Comparison of ENCODE assay signal across 26 cellular contexts in the genomic region with DNA sequence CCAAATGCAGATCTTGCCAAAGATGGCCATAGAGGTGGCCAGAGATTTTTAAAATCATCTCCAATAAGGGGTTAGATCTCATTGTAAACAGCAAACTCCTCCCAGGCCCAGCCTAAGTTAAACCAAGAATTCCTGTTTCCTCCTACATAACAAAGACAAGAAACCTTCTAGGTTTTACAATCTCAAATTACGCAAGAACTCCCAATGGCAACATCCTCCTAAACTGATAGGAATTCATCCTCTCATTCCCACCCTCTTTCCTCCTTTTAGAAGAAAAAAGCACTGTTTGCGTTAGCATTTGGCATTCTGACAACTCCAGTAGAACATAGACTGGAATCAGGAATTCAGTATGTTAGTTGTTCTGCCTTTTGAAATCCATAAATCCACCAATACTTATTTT. TPM values are rescaled to one million over a fixed set of nuclear protein-coding genes. Genes with fewer than 3 reads are reported as not detected.
DNase-seq lines count a peak whose midpoint lies in the region; ATAC-seq and TF ChIP-seq lines count a peak whose summit lies in the region.
"Had no signal": no experiment of that assay in that cellular context is flagged by ENCODE, and none has a peak within 500 bp of the region (broad histone marks: within the 10 kb centered on the region; RNA-seq: fewer than 3 reads in every experiment).

No MANE protein-coding gene starts in this region.

- H3K4ac ChIP-seq in IMR-90 (ENCODE audit: low read depth, low read length): no peak overlapping the region

- ATAC-seq in IMR-90 (ENCODE audit: low read depth): peak; percentile 66
- ATAC-seq in memory B cell (ENCODE audit: low read depth): no peak
- ATAC-seq in GM21447 (IDR thresholded peaks at IDR 0.05; ENCODE audit: unreplicated experiment): no peak
- ATAC-seq: A549; activated T-helper 17 cell treated with anti-CD3 and anti-CD28 coated beads, Interleukin-2, amount 50 U/mL, for 72 hours; effector memory CD8-positive, alpha-beta T cell; gastroesophageal sphincter; natural killer cell treated with Interleukin-12 subunit alpha and Interleukin-12 subunit beta and Interleukin-15 and Interleukin-18, amount 100 ng/mL, for 72 hours; stimulated activated naive CD8-positive, alpha-beta T cell treated with anti-CD3 and anti-CD28 coated beads, Interleukin-15, amount 100 ng/mL, for 72 hours had no signal

- H4K5ac ChIP-seq in IMR-90 (ENCODE audit: low read depth, low read length): no peak overlapping the region

- H3K4me3 Mint-ChIP-seq in memory B cell (no peak overlapping the region), chondrocyte (ENCODE audit: unreplicated experiment) (no peak overlapping the region)
- H3K4me3 Mint-ChIP-seq: activated T-helper 17 cell treated with anti-CD3 and anti-CD28 coated beads, Interleukin-2, amount 50 U/mL, for 72 hours; CD4-positive, alpha-beta T cell; effector memory CD8-positive, alpha-beta T cell; IgD-negative memory B cell; natural killer cell treated with Interleukin-12 subunit alpha and Interleukin-12 subunit beta and Interleukin-15 and Interleukin-18, amount 100 ng/mL, for 72 hours; stimulated activated naive CD8-positive, alpha-beta T cell treated with anti-CD3 and anti-CD28 coated beads, Interleukin-15, amount 100 ng/mL, for 72 hours had no signal

- H3K56ac ChIP-seq in IMR-90 (ENCODE audit: extremely low read depth, insufficient read depth, low read length): no peak overlapping the region

- no peaks in the 10 kb centered on the region for H3K9me3 ChIP-seq in IMR-90 (ENCODE audit: control insufficient read depth, insufficient read depth, low read length)
- H3K9me3 ChIP-seq: A549, gastroesophageal sphincter, vagina had no signal

- H3K4me1 Mint-ChIP-seq in memory B cell (peaks cover 3% of the 10 kb centered on the region), chondrocyte (ENCODE audit: low read depth) (no peaks in the 10 kb centered on the region)
- H3K4me1 Mint-ChIP-seq: activated T-helper 17 cell treated with anti-CD3 and anti-CD28 coated beads, Interleukin-2, amount 50 U/mL, for 72 hours; stimulated activated naive CD8-positive, alpha-beta T cell treated with anti-CD3 and anti-CD28 coated beads, Interleukin-15, amount 100 ng/mL, for 72 hours had no signal

- peak overlapping the region; percentile 50; the same call in 1 of the 2 replicates for H3K4me2 ChIP-seq in IMR-90 (ENCODE audit: low read depth, low read length)
- H3K4me2 ChIP-seq: A549 had no signal

- H3K9me3 Mint-ChIP-seq in memory B cell (no peaks in the 10 kb centered on the region), chondrocyte (ENCODE audit: low read depth) (no peaks in the 10 kb centered on the region)
- H3K9me3 Mint-ChIP-seq: activated T-helper 17 cell treated with anti-CD3 and anti-CD28 coated beads, Interleukin-2, amount 50 U/mL, for 72 hours; CD4-positive, alpha-beta T cell; effector memory CD8-positive, alpha-beta T cell; IgD-negative memory B cell; natural killer cell treated with Interleukin-12 subunit alpha and Interleukin-12 subunit beta and Interleukin-15 and Interleukin-18, amount 100 ng/mL, for 72 hours; stimulated activated naive CD8-positive, alpha-beta T cell treated with anti-CD3 and anti-CD28 coated beads, Interleukin-15, amount 100 ng/mL, for 72 hours had no signal

- no peak overlapping the region for H3K27ac ChIP-seq in IMR-90 (ENCODE audit: insufficient read depth, low read length)
- H3K27ac ChIP-seq: A549, gastroesophageal sphincter, vagina had no signal

- CTCF ChIA-PET in IMR-90 (lab: Yijun Ruan, JAX): interaction anchor here (1.1 kb wide), 1 partner anchor 10 kb away, joined by 6 read pairs; no protein-coding TSS in a partner anchor

- no TSS peak for BruUV-seq in IMR-90 (replicated peaks; lab: Mats Ljungman, UMichigan)

- H2BK20ac ChIP-seq in IMR-90 (ENCODE audit: low read depth, low read length): no peak overlapping the region

- no peak overlapping the region for H3K4me3 ChIP-seq in AG09309 (ENCODE audit: control insufficient read depth, low read depth, low read length)
- H3K4me3 ChIP-seq in IMR-90 (ENCODE audit: insufficient read depth, low read depth, low read length): no peak overlapping the region
- H3K4me3 ChIP-seq: A549, gastroesophageal sphincter, lung, vagina had no signal

- H3K9me1 ChIP-seq in IMR-90 (ENCODE audit: insufficient read depth, low read length): no peaks in the 10 kb centered on the region; the same call in 1 of the 2 replicates

- H3K27ac Mint-ChIP-seq in memory B cell (peak overlapping the region; percentile 48), chondrocyte (ENCODE audit: unreplicated experiment) (no peak overlapping the region)
- H3K27ac Mint-ChIP-seq: activated T-helper 17 cell treated with anti-CD3 and anti-CD28 coated beads, Interleukin-2, amount 50 U/mL, for 72 hours; CD4-positive, alpha-beta T cell; IgD-negative memory B cell; natural killer cell treated with Interleukin-12 subunit alpha and Interleukin-12 subunit beta and Interleukin-15 and Interleukin-18, amount 100 ng/mL, for 72 hours; stimulated activated naive CD8-positive, alpha-beta T cell treated with anti-CD3 and anti-CD28 coated beads, Interleukin-15, amount 100 ng/mL, for 72 hours had no signal

- H3K27me3 ChIP-seq in IMR-90 (ENCODE audit: control insufficient read depth, insufficient read depth, low read length): no peaks in the 10 kb centered on the region
- H3K27me3 ChIP-seq: gastroesophageal sphincter, vagina had no signal

- no peak overlapping the region for H3K14ac ChIP-seq in IMR-90 (replicated peaks; ENCODE audit: low read depth, low read length)

- no CpG with 5 or more reads among the region's 2 CpGs for WGBS in IMR-90 (ENCODE audit: extremely low coverage in 2 of 2, insufficient read length in 1 of 2), 2 experiments

- no peak overlapping the region for H2AK9ac ChIP-seq in IMR-90 (replicated peaks; ENCODE audit: low read depth, low read length, poor library complexity)

- peaks cover 0 to 5% of the 10 kb centered on the region in 2 experiments; a peak in 3 of 4 replicates for H3K79me1 ChIP-seq in IMR-90 (ENCODE audit: low read depth in 1 of 2, low read length in 2 of 2)

- H3K27me3 Mint-ChIP-seq in memory B cell (no peaks in the 10 kb centered on the region), chondrocyte (ENCODE audit: low read depth) (no peaks in the 10 kb centered on the region)
- H3K27me3 Mint-ChIP-seq: activated T-helper 17 cell treated with anti-CD3 and anti-CD28 coated beads, Interleukin-2, amount 50 U/mL, for 72 hours; CD4-positive, alpha-beta T cell; effector memory CD8-positive, alpha-beta T cell; IgD-negative memory B cell; natural killer cell treated with Interleukin-12 subunit alpha and Interleukin-12 subunit beta and Interleukin-15 and Interleukin-18, amount 100 ng/mL, for 72 hours; stimulated activated naive CD8-positive, alpha-beta T cell treated with anti-CD3 and anti-CD28 coated beads, Interleukin-15, amount 100 ng/mL, for 72 hours had no signal

- H4K20me1 ChIP-seq in IMR-90 (ENCODE audit: insufficient read depth, low read length): no peaks in the 10 kb centered on the region

- in situ Hi-C loops in IMR-90 (cut with MboI; ENCODE audit: low sequenced_read_pairs): no loop called here

- H2BK15ac ChIP-seq in IMR-90 (ENCODE audit: low read depth, low read length): no peak overlapping the region

- TF ChIP-seq RAD21 in IMR-90 (IDR thresholded peaks at IDR 0.05; ENCODE audit: low read length): no peak

- no peak overlapping the region for H3K9ac ChIP-seq in IMR-90 (ENCODE audit: low read depth, low read length)

- POLR2A ChIA-PET in IMR-90 (lab: Charles Lee; ENCODE audit: unreplicated experiment): no interaction called here

- H2BK120ac ChIP-seq in IMR-90 (ENCODE audit: low read depth, low read length): no peak overlapping the region

- H3K18ac ChIP-seq in IMR-90 (ENCODE audit: low read depth, low read length): no peak overlapping the region

- TF ChIP-seq CTCF in AG09309 (IDR thresholded peaks at IDR 0.05; ENCODE audit: control insufficient read depth, insufficient read depth, low read depth, low read length, missing control alignments) (no peak), IMR-90 (conservative IDR thresholded peaks at IDR 0.05; ENCODE audit: low read depth, low read length) (no peak), chondrocyte (IDR thresholded peaks at IDR 0.05) (no peak)

- TF ChIP-seq POLR2A in IMR-90 (IDR thresholded peaks at IDR 0.05; ENCODE audit: low read depth, low read length): no peak

- dilution Hi-C loops in IMR-90 (cut with HindIII; ENCODE audit: low sequenced_read_pairs, unreplicated experiment): no loop called here

- H4K91ac ChIP-seq in IMR-90 (ENCODE audit: insufficient read depth, low read depth, low read length): no peak overlapping the region

- H2BK5ac ChIP-seq in IMR-90 (ENCODE audit: low read depth, low read length, poor library complexity, severe bottlenecking): peak overlapping the region; percentile 62

- no peak overlapping the region for H4K8ac ChIP-seq in IMR-90 (ENCODE audit: low read depth in 2 of 2, low read length in 2 of 2)

- H2AFZ ChIP-seq in IMR-90 (replicated peaks; ENCODE audit: low read length, poor library complexity): no peak overlapping the region

- H2AK5ac ChIP-seq in IMR-90 (ENCODE audit: low read depth, low read length): no peak overlapping the region

- peaks cover 34% of the 10 kb centered on the region for H3K36me3 Mint-ChIP-seq in memory B cell
- peaks cover 25% of the 10 kb centered on the region for H3K36me3 Mint-ChIP-seq in chondrocyte (ENCODE audit: low read depth)

- DNase-seq in AG09309 (ENCODE audit: low read depth) (peak; percentile 23), IMR-90 (peak; percentile 69), fibroblast of gingiva (ENCODE audit: low read depth) (peak; percentile 3), memory B cell (ENCODE audit: low spot score in 2 of 2) (no peak), cardiac septum (ENCODE audit: low spot score) (no peak), HuH-7.5 (ENCODE audit: low spot score) (no peak), chondrocyte (ENCODE audit: low spot score) (no peak)
- DNase-seq: activated CD4-positive, CD25-positive, alpha-beta regulatory T cell treated with anti-CD3 and anti-CD28 coated beads, Interleukin-2, amount 50 U/mL, for 72 hours; CD4-positive, alpha-beta T cell; central memory CD4-positive, alpha-beta T cell; DMS79; effector memory CD8-positive, alpha-beta T cell; MV-4-11; NCI-H2081 treated with DMSO at 0.1 percent for 48 hours; NCI-H526 treated with DMSO at 0.1 percent for 48 hours; OCI-M1; stimulated activated naive CD8-positive, alpha-beta T cell treated with anti-CD3 and anti-CD28 coated beads, Interleukin-15, amount 100 ng/mL, for 72 hours had no signal

- no peak overlapping the region for H3K23ac ChIP-seq in IMR-90 (ENCODE audit: low read depth, low read length)

- intact Hi-C loops in IMR-90 (cut with micrococcal nuclease) (no loop called here), cardiac septum (cut with DNase I) (no loop called here)

- H3K36me3 ChIP-seq in IMR-90 (ENCODE audit: control insufficient read depth, insufficient read depth, low read length): peaks cover 12% of the 10 kb centered on the region

- H3K4me1 ChIP-seq in IMR-90 (ENCODE audit: control insufficient read depth, insufficient read depth, low read length): peaks cover 4% of the 10 kb centered on the region
- H3K4me1 ChIP-seq: A549, gastroesophageal sphincter, vagina had no signal

RNA-seq across cellular contexts. Expression of a gene that starts 14.6 kb away (rescaled TPM):
- total RNA-seq in IMR-90 (2012; rRNA removed): 2.0 and 4.2 TPM in 2 replicates
- 13.2 and 13.4 TPM in 2 replicates for polyA plus RNA-seq in IMR-90 (2012; rRNA removed)
- 2.8 and 6.3 TPM in 2 replicates for polyA plus RNA-seq in IMR-90 (2012; cell fraction: cytosol; rRNA removed)
- 15.3 and 37.1 TPM in 2 replicates for polyA plus RNA-seq in IMR-90 (2012; cell fraction: nucleus; rRNA removed; ENCODE audit: low replicate concordance)
- 17.5 TPM for total RNA-seq in cardiac septum
- 19.4 to 24.1 TPM (median 23.4 TPM) in 3 replicates for total RNA-seq in chondrocyte

RNA-seq across cellular contexts. Expression of a gene that starts 14.9 kb away (rescaled TPM):
- total RNA-seq in IMR-90 (2012; rRNA removed): 3.0 and 5.6 TPM in 2 replicates
- 3.0 and 4.2 TPM in 2 replicates for polyA plus RNA-seq in IMR-90 (2012; rRNA removed)
- 0.59 and 0.94 TPM in 2 replicates for polyA plus RNA-seq in IMR-90 (2012; cell fraction: cytosol; rRNA removed)
- polyA plus RNA-seq in IMR-90 (2012; cell fraction: nucleus; rRNA removed; ENCODE audit: low replicate concordance): 3.4 and 19.7 TPM in 2 replicates
- 13.2 TPM for total RNA-seq in cardiac septum
- total RNA-seq in chondrocyte: 18.2 to 22.8 TPM (median 20.2 TPM) in 3 replicates

RNA-seq across cellular contexts. Expression of a gene that starts 32.7 kb away (rescaled TPM):
- total RNA-seq in IMR-90 (2012; rRNA removed): not detected in 2 replicates
- not detected in 2 replicates for polyA plus RNA-seq in IMR-90 (2012; rRNA removed)
- not detected in 2 replicates for polyA plus RNA-seq in IMR-90 (2012; cell fraction: cytosol; rRNA removed)
- polyA plus RNA-seq in IMR-90 (2012; cell fraction: nucleus; rRNA removed; ENCODE audit: low replicate concordance): not detected in 2 replicates
- total RNA-seq in cardiac septum: not detected
- total RNA-seq in chondrocyte: not detected in 3 replicates
- total RNA-seq: activated T-helper 17 cell treated with anti-CD3 and anti-CD28 coated beads, Interleukin-2, amount 50 U/mL, for 72 hours; CD4-positive, alpha-beta T cell; gastroesophageal sphincter; natural killer cell treated with Interleukin-12 subunit alpha and Interleukin-12 subunit beta and Interleukin-15 and Interleukin-18, amount 100 ng/mL, for 72 hours; T-helper 2 cell treated with Interferon-gamma antibody and Interleukin-4, amounts not matched to agents 100 ng/mL and 5 ng/mL, for 36 hours; vagina had no signal
- polyA plus RNA-seq: A549, IgD-negative memory B cell had no signal

Comparison
In these comparisons a context has a peak if more than half of its experiments do, and no peak if none do; other contexts are left out.
1. DNase-seq: peak in AG09309 (single experiment), IMR-90 (single experiment) and fibroblast of gingiva (single experiment); none in memory B cell (0 of 2), cardiac septum (single experiment), HuH-7.5 (single experiment) and chondrocyte (single experiment).